1 cellular context compared by ENCODE assay signal in genomic region chr9:16864741-16865434, GRCh38.
A peak's percentile ranks its signal among the peaks of the same experiment; 100 is the strongest.
TF ChIP-seq lines count a peak whose summit lies in the region.

No MANE protein-coding gene starts in this region.

TF ChIP-seq in SK-N-SH, 30 proteins besides CTCF, POLR2A, EP300 and RAD21 (continued from another document):
- TF ChIP-seq IRF3 (IDR thresholded peaks at IDR 0.05; ENCODE audit: low read depth, low read length) (no peak), MXI1 (IDR thresholded peaks at IDR 0.05; ENCODE audit: low read depth, low read length) (no peak), USF1 (IDR thresholded peaks at IDR 0.05; ENCODE audit: borderline replicate concordance, low read depth) (no peak), EZH2phosphoT487 (IDR thresholded peaks at IDR 0.05; ENCODE audit: borderline replicate concordance, low read depth) (no peak), POLR2AphosphoS5 (IDR thresholded peaks at IDR 0.05; ENCODE audit: low read depth, low read length) (no peak), TCF12 (IDR thresholded peaks at IDR 0.05) (peak; percentile 65; the same call in 1 of the 2 replicates)
